Comparison of ENCODE assay signal across 27 cellular contexts in genomic region chr7:30139836-30140384, GRCh38. TPM values are rescaled to one million over a fixed set of nuclear protein-coding genes. Genes with fewer than 3 reads are reported as not detected.
DNase-seq lines count a peak whose midpoint lies in the region; ATAC-seq and TF ChIP-seq lines count a peak whose summit lies in the region.
"Had no signal": no experiment of that assay in that cellular context is flagged by ENCODE, and none has a peak within 500 bp of the region (broad histone marks: within the 10 kb centered on the region; RNA-seq: fewer than 3 reads in every experiment).

No MANE protein-coding gene starts in this region.

- no peak overlapping the region for H3K4me2 ChIP-seq in smooth muscle cell

- H3K79me2 ChIP-seq in smooth muscle cell (ENCODE audit: low read depth): no peaks in the 10 kb centered on the region

- no peaks in the 10 kb centered on the region for H3K9me3 ChIP-seq in left ventricle myocardium inferior (replicated peaks)
- no peaks in the 10 kb centered on the region for H3K9me3 ChIP-seq in smooth muscle cell (replicated peaks; ENCODE audit: low read depth)
- H3K9me3 ChIP-seq: psoas muscle, SJSA1, testis had no signal

- H3K4me3 ChIP-seq in left ventricle myocardium inferior (no peak overlapping the region), smooth muscle cell (no peak overlapping the region)
- H3K4me3 ChIP-seq: K562, psoas muscle, SJSA1, testis had no signal

- H3K27me3 ChIP-seq in left ventricle myocardium inferior (ENCODE audit: low read depth) (no peaks in the 10 kb centered on the region), layer of hippocampus (ENCODE audit: control insufficient read depth, insufficient read depth, low read length) (no peaks in the 10 kb centered on the region), smooth muscle cell (ENCODE audit: low read depth) (peaks cover 6% of the 10 kb centered on the region)
- H3K27me3 ChIP-seq: SJSA1, testis had no signal

- no peak overlapping the region for H3K9ac ChIP-seq in smooth muscle cell (ENCODE audit: low read depth)

- DNase-seq in left ventricle myocardium inferior: no peak
- DNase-seq in Right ventricle myocardium inferior (ENCODE audit: missing footprints): no peak
- no peak for DNase-seq in substantia nigra (lab: John Stamatoyannopoulos, UW)
- no peak for DNase-seq in germinal center (ENCODE audit: low spot score)
- no peak for DNase-seq in smooth muscle cell (lab: John Stamatoyannopoulos, UW; ENCODE audit: unreplicated experiment)
- no peak for DNase-seq in HPDE6-E6E7 (ENCODE audit: extremely low spot score)
- DNase-seq: activated CD4-positive, alpha-beta T cell treated with anti-CD3 and anti-CD28 coated beads for 4 hours; activated CD8-positive, alpha-beta T cell treated with anti-CD3 and anti-CD28 coated beads, Interleukin-2, amount 10 ng/mL, durations not matched to agents 7 days and 5 days; activated naive CD4-positive, alpha-beta T cell treated with anti-CD3 and anti-CD28 coated beads, Interleukin-2, amount 10 ng/mL, durations not matched to agents 7 days and 5 days; CD4-positive, alpha-beta T cell; effector CD4-positive, alpha-beta T cell; midbrain; naive thymus-derived CD8-positive, alpha-beta T cell; NCI-H1092; NCI-H1694 treated with DMSO at 0.1 percent for 48 hours; NCI-H510A; occipital lobe; psoas muscle; stimulated activated CD4-positive, alpha-beta T cell treated with anti-CD3 and anti-CD28 coated beads, Interleukin-15, amount 100 ng/mL, for 24 hours; T1000; testis; WERI-Rb-1 had no signal

- no peak overlapping the region for H2AFZ ChIP-seq in smooth muscle cell (ENCODE audit: low read depth)

- ATAC-seq in Right ventricle myocardium inferior: no peak
- no peak for ATAC-seq in HG03095 (IDR thresholded peaks at IDR 0.05; ENCODE audit: unreplicated experiment)
- ATAC-seq: activated CD8-positive, alpha-beta T cell treated with anti-CD3 and anti-CD28 coated beads, Interleukin-2, amount 10 ng/mL, durations not matched to agents 7 days and 5 days; K562; naive thymus-derived CD8-positive, alpha-beta T cell; psoas muscle; stimulated activated effector memory CD8-positive, alpha-beta T cell treated with anti-CD3 and anti-CD28 coated beads, Interleukin-12 subunit alpha, Interleukin-12 subunit beta, amount 100 ng/mL, for 72 hours had no signal

- H3K36me3 ChIP-seq in left ventricle myocardium inferior: no peaks in the 10 kb centered on the region
- no peaks in the 10 kb centered on the region for H3K36me3 ChIP-seq in smooth muscle cell (ENCODE audit: low read depth)
- H3K36me3 ChIP-seq: WERI-Rb-1 had no signal

- H4K20me1 ChIP-seq in smooth muscle cell (ENCODE audit: low read depth): no peaks in the 10 kb centered on the region

- intact Hi-C loops in left ventricle myocardium inferior (cut with micrococcal nuclease) (no loop called here), Right ventricle myocardium inferior (cut with DNase I) (loop anchor here (5.0 kb wide), 1 partner anchor 113 kb away; the partner anchor contains the start of genes FKBP14 and PLEKHA8)

- TF ChIP-seq CTCF in left ventricle myocardium inferior (IDR thresholded peaks at IDR 0.05; ENCODE audit: borderline replicate concordance) (no peak), smooth muscle cell (IDR thresholded peaks at IDR 0.05; ENCODE audit: borderline replicate concordance, insufficient read depth, poor library complexity, severe bottlenecking) (no peak)

- H3K27ac ChIP-seq in left ventricle myocardium inferior (replicated peaks): peak overlapping the region; percentile 0
- peak overlapping the region; percentile 58 for H3K27ac ChIP-seq in layer of hippocampus (ENCODE audit: low read depth, low read length)
- peak overlapping the region; percentile 47 for H3K27ac ChIP-seq in substantia nigra (ENCODE audit: low read depth, low read length, poor library complexity, severe bottlenecking)
- no peak overlapping the region for H3K27ac ChIP-seq in smooth muscle cell (ENCODE audit: low read depth)
- H3K27ac ChIP-seq: psoas muscle, SJSA1, testis, WERI-Rb-1 had no signal

- H3F3A ChIP-seq in smooth muscle cell (ENCODE audit: low read depth): no peaks in the 10 kb centered on the region

- 89% methylated on average over 4 of the region's 4 CpGs for WGBS in smooth muscle cell (ENCODE audit: low lambda C conversion rate)

- H3K4me1 ChIP-seq in left ventricle myocardium inferior (peaks cover 64% of the 10 kb centered on the region), smooth muscle cell (ENCODE audit: low read depth) (no peaks in the 10 kb centered on the region)

RNA-seq across cellular contexts. Expression of gene MTURN, which starts 5.1 kb away (rescaled TPM):
- total RNA-seq in left ventricle myocardium inferior (21.3 TPM), Right ventricle myocardium inferior (15.7 TPM), smooth muscle cell (3.9 and 13.1 TPM in 2 replicates)
- 3.1 and 5.9 TPM in 2 replicates for polyA plus RNA-seq in smooth muscle cell
